Comparison of ENCODE assay signal across 1 cellular context in genomic region chr1:78967091-78967490, GRCh38. TPM values are rescaled to one million over a fixed set of nuclear protein-coding genes. Genes with fewer than 3 reads are reported as not detected.
"Had no signal": no experiment of that assay in that cellular context is flagged by ENCODE, and none has a peak within 500 bp of the region (broad histone marks: within the 10 kb centered on the region; RNA-seq: fewer than 3 reads in every experiment).

No MANE protein-coding gene starts in this region.

RNA-seq across cellular contexts. Expression of gene ADGRL4, which starts 39.4 kb away (rescaled TPM):
- total RNA-seq: natural killer cell treated with Interleukin-12 subunit alpha and Interleukin-12 subunit beta and Interleukin-15 and Interleukin-18, amount 100 ng/mL, for 72 hours had no signal
